11 cellular contexts compared by ENCODE assay signal in the genomic region with DNA sequence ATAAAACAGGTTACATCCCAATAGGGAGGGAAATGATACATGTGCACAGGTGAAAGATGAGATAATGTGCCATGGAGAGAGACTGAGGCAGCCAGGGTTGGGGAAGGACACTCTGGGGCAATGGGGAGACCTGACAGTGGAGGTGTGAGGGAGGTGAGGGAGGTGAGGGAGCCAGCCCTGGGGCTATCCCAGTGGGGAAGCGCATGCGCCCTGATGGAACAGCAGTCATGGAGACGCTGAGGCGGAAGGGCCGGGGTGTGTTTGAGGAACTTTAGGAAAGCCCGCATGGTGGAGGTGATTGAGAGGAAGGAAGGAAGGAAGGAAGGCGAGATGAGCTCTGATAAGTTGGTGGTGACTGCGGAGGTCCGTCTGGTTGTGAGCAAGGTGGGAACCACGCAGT.
DNase-seq lines count a peak whose midpoint lies in the region; ATAC-seq and TF ChIP-seq lines count a peak whose summit lies in the region.
"Had no signal": no experiment of that assay in that cellular context is flagged by ENCODE, and none has a peak within 500 bp of the region (broad histone marks: within the 10 kb centered on the region; RNA-seq: fewer than 3 reads in every experiment).

No MANE protein-coding gene starts in this region.

- H3K36me3 Mint-ChIP-seq in WTC11 = peaks cover 65% of the 10 kb centered on the region
- no peaks in the 10 kb centered on the region for H3K36me3 Mint-ChIP-seq in naive thymus-derived CD8-positive, alpha-beta T cell
- H3K36me3 Mint-ChIP-seq: CD8-positive, alpha-beta T cell had no signal

- DNase-seq in WTC11 (ENCODE audit: low spot score) (no peak), caudate nucleus (lab: John Stamatoyannopoulos, UW) (no peak), posterior vena cava (ENCODE audit: low spot score) (peak; percentile 62), iPS-NIHi7 (ENCODE audit: extremely low spot score) (no peak)
- no peak for DNase-seq in naive thymus-derived CD8-positive, alpha-beta T cell
- DNase-seq: ACHN; Calu3; CD8-positive, alpha-beta T cell; DMS79 treated with DMSO at 0.1 percent for 48 hours; GF-D8 had no signal

- peak overlapping the region; percentile 34; the same call in 1 of the 2 replicates for H3K27ac Mint-ChIP-seq in WTC11
- peak overlapping the region in 1 of 10 donors; percentile 33 for H3K27ac Mint-ChIP-seq in naive thymus-derived CD8-positive, alpha-beta T cell
- H3K27ac Mint-ChIP-seq: CD8-positive, alpha-beta T cell had no signal

- intact Hi-C loops in posterior vena cava (cut with DNase I) = no loop called here

- peak overlapping the region; percentile 62 for H3K27ac ChIP-seq in caudate nucleus (ENCODE audit: low read depth, low read length)

- H3K9me3 Mint-ChIP-seq in WTC11 = peaks cover 4% of the 10 kb centered on the region; the same call in 1 of the 2 replicates
- H3K9me3 Mint-ChIP-seq in naive thymus-derived CD8-positive, alpha-beta T cell = peaks cover 0 to 5% (median 0%) of the 10 kb centered on the region in 9 donors

- H3K27me3 Mint-ChIP-seq in WTC11 (ENCODE audit: low read depth) = no peaks in the 10 kb centered on the region
- peaks cover 0 to 20% (median 4%) of the 10 kb centered on the region in 5 donors for H3K27me3 Mint-ChIP-seq in naive thymus-derived CD8-positive, alpha-beta T cell

- ATAC-seq in WTC11 = no peak
- no peak for ATAC-seq in naive thymus-derived CD8-positive, alpha-beta T cell
- no peak for ATAC-seq in GM19023 (IDR thresholded peaks at IDR 0.05; ENCODE audit: unreplicated experiment)
- ATAC-seq: CD8-positive, alpha-beta T cell had no signal

- peaks cover 26% of the 10 kb centered on the region for H3K4me1 Mint-ChIP-seq in WTC11
- H3K4me1 Mint-ChIP-seq in naive thymus-derived CD8-positive, alpha-beta T cell = peaks cover 3 to 13% (median 6%) of the 10 kb centered on the region in 4 donors

- CTCF ChIA-PET in WTC11 (lab: Charles Lee) = no interaction called here

- H3K4me3 Mint-ChIP-seq in WTC11 = no peak overlapping the region
- no peak overlapping the region for H3K4me3 Mint-ChIP-seq in naive thymus-derived CD8-positive, alpha-beta T cell
- H3K4me3 Mint-ChIP-seq: CD8-positive, alpha-beta T cell had no signal

- TF ChIP-seq CTCF in WTC11 (IDR thresholded peaks at IDR 0.05) = no peak

- POLR2A ChIA-PET in WTC11 (lab: Charles Lee) = no interaction called here
- POLR2A ChIA-PET in naive thymus-derived CD8-positive, alpha-beta T cell (lab: Charles Lee) = no interaction called here

TF ChIP-seq in WTC11, 78 proteins besides CTCF, POLR2A, EP300 and RAD21:
- TF ChIP-seq SMAD4 (CRISPR knock-in tag; IDR thresholded peaks at IDR 0.05) (no peak), CBFB (CRISPR knock-in tag; IDR thresholded peaks at IDR 0.05; ENCODE audit: low read depth) (no peak), ZNF416 (CRISPR knock-in tag; IDR thresholded peaks at IDR 0.05) (no peak)
